ENCODE assay signal across 23 cellular contexts in the genomic region with DNA sequence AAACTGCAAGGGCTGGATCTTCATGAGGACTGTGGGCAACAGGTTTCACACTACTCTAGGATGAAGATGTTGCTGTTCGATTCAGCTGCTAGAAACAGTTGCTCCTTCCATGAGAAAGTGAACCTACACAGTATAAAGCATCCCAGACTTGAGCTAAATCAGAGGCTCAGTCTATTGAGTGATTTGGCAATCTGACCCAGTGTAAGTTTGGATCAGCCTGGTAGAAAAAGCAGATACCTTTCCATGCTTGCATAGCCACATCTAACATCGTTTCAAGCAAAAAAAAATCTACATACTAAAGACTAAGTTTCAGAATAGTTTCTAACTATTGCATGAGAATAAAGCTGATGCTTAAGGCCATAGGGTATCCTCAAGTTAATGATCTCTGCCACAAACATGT. TPM values are rescaled to one million over a fixed set of nuclear protein-coding genes. Genes with fewer than 3 reads are reported as not detected.
DNase-seq lines count a peak whose midpoint lies in the region; ATAC-seq, FAIRE-seq and TF ChIP-seq lines count a peak whose summit lies in the region.
"Had no signal": no experiment of that assay in that cellular context is flagged by ENCODE, and none has a peak within 500 bp of the region (broad histone marks: within the 10 kb centered on the region; RNA-seq: fewer than 3 reads in every experiment).

No MANE protein-coding gene starts in this region.

- no peak for FAIRE-seq in astrocyte (lab: Jason Lieb, UNC)
- FAIRE-seq: D721Med, H54 had no signal

- H4K20me1 ChIP-seq in astrocyte (ENCODE audit: insufficient read depth, low read length), result peaks cover 74% of the 10 kb centered on the region

- no peak for ATAC-seq in heart right ventricle

- H3K9me3 ChIP-seq in cardiac muscle cell (ENCODE audit: low read depth) (no peaks in the 10 kb centered on the region), heart right ventricle (no peaks in the 10 kb centered on the region), astrocyte (ENCODE audit: insufficient read depth, low read depth, low read length) (no peaks in the 10 kb centered on the region)

- peaks cover 14% of the 10 kb centered on the region for H3K4me1 ChIP-seq in cardiac muscle cell (ENCODE audit: low read depth)
- H3K4me1 ChIP-seq in heart right ventricle, result peaks cover 10 to 64% (median 36%) of the 10 kb centered on the region in 9 donors
- peaks cover 22% of the 10 kb centered on the region for H3K4me1 ChIP-seq in astrocyte (ENCODE audit: insufficient read depth, low read length)

- H3K79me2 ChIP-seq in astrocyte (ENCODE audit: insufficient read depth, low read length), result peaks cover 68% of the 10 kb centered on the region

- H2AFZ ChIP-seq in astrocyte (ENCODE audit: low read depth, low read length), result no peak overlapping the region

- no peak for DNase-seq in activated CD4-positive, alpha-beta T cell treated with anti-CD3 and anti-CD28 coated beads, Interleukin-2, amount 10 ng/mL, durations not matched to agents 24 days and 14 days
- no peak for DNase-seq in activated CD4-positive, alpha-beta T cell treated with anti-CD3 and anti-CD28 coated beads, Interleukin-2, amount 50 U/mL, for 4 hours
- DNase-seq in cardiac muscle cell (ENCODE audit: low read depth in 1 of 2, low spot score in 1 of 2), result no peak
- no peak for DNase-seq in heart right ventricle
- DNase-seq in astrocyte (ENCODE audit: low read depth), result no peak
- no peak for DNase-seq in GM10266 (ENCODE audit: extremely low spot score)
- DNase-seq in stimulated activated CD4-positive, alpha-beta T cell treated with anti-CD3 and anti-CD28 coated beads, Interleukin-2, amount 100 ng/mL, for 24 hours, result no peak
- DNase-seq: DMS53; GDM1; Kasumi-1; NCI-H1694; NCI-H2081; NCI-H2171; NCI-H345; NCI-H524; NCI-H774; NK-92 treated with Interleukin-12 subunit alpha and Interleukin-12 subunit beta, amount 100 ng/mL, for 24 hours; SHP77 treated with DMSO at 0.1 percent for 48 hours had no signal

- H3K27ac ChIP-seq in cardiac muscle cell, result peak overlapping the region; percentile 45
- no peak overlapping the region for H3K27ac ChIP-seq in heart right ventricle
- H3K27ac ChIP-seq in astrocyte (ENCODE audit: low read depth, low read length), result no peak overlapping the region
- H3K27ac ChIP-seq: C4-2B, RWPE1 had no signal

- H3K9ac ChIP-seq in astrocyte (ENCODE audit: low read length), result no peak overlapping the region

- peaks cover 45% of the 10 kb centered on the region for H3K36me3 Mint-ChIP-seq in activated CD4-positive, alpha-beta T cell treated with anti-CD3 and anti-CD28 coated beads, Interleukin-2, amount 10 ng/mL, durations not matched to agents 24 days and 14 days (ENCODE audit: low read depth)
- peaks cover 13% of the 10 kb centered on the region for H3K36me3 Mint-ChIP-seq in astrocyte (ENCODE audit: low read depth, unreplicated experiment)

- intact Hi-C loops in activated CD4-positive, alpha-beta T cell treated with anti-CD3 and anti-CD28 coated beads, Interleukin-2, amount 10 ng/mL, durations not matched to agents 24 days and 14 days (cut with micrococcal nuclease), result no loop called here
- intact Hi-C loops in heart right ventricle (cut with DNase I), result no loop called here

- no peak overlapping the region for H3K4me3 Mint-ChIP-seq in activated CD4-positive, alpha-beta T cell treated with anti-CD3 and anti-CD28 coated beads, Interleukin-2, amount 10 ng/mL, durations not matched to agents 24 days and 14 days
- H3K4me3 Mint-ChIP-seq in astrocyte (ENCODE audit: unreplicated experiment), result peak overlapping the region; percentile 20

- H3K27me3 ChIP-seq in cardiac muscle cell (no peaks in the 10 kb centered on the region), heart right ventricle (no peaks in the 10 kb centered on the region), astrocyte (ENCODE audit: insufficient read depth, low read length) (no peaks in the 10 kb centered on the region)

- 70 to 77% methylated on average over 2 of the region's 2 CpGs for WGBS in heart right ventricle, 2 donors

- peaks cover 26% of the 10 kb centered on the region for H3K4me1 Mint-ChIP-seq in activated CD4-positive, alpha-beta T cell treated with anti-CD3 and anti-CD28 coated beads, Interleukin-2, amount 10 ng/mL, durations not matched to agents 24 days and 14 days
- peaks cover 25% of the 10 kb centered on the region for H3K4me1 Mint-ChIP-seq in astrocyte (ENCODE audit: low read depth, unreplicated experiment)

- H3K4me2 ChIP-seq in astrocyte (ENCODE audit: low read length), result no peak overlapping the region

- H3K27me3 Mint-ChIP-seq in activated CD4-positive, alpha-beta T cell treated with anti-CD3 and anti-CD28 coated beads, Interleukin-2, amount 10 ng/mL, durations not matched to agents 24 days and 14 days, result no peaks in the 10 kb centered on the region
- H3K27me3 Mint-ChIP-seq in astrocyte (ENCODE audit: low read depth, unreplicated experiment), result no peaks in the 10 kb centered on the region

- H3K36me3 ChIP-seq in cardiac muscle cell (peaks cover 6% of the 10 kb centered on the region), heart right ventricle (peaks cover 0 to 61% (median 0%) of the 10 kb centered on the region in 9 donors), astrocyte (ENCODE audit: insufficient read depth, low read length) (peaks cover 19% of the 10 kb centered on the region)

- H3K4me3 ChIP-seq in cardiac muscle cell, result no peak overlapping the region
- H3K4me3 ChIP-seq in heart right ventricle, result no peak overlapping the region
- no peak overlapping the region for H3K4me3 ChIP-seq in astrocyte (ENCODE audit: insufficient read depth, low read depth, low read length)

- peaks cover 7% of the 10 kb centered on the region for H3K9me3 Mint-ChIP-seq in activated CD4-positive, alpha-beta T cell treated with anti-CD3 and anti-CD28 coated beads, Interleukin-2, amount 10 ng/mL, durations not matched to agents 24 days and 14 days
- no peaks in the 10 kb centered on the region for H3K9me3 Mint-ChIP-seq in astrocyte (ENCODE audit: unreplicated experiment)

- TF ChIP-seq CTCF in cardiac muscle cell (IDR thresholded peaks at IDR 0.05; ENCODE audit: low read depth, low read length) (no peak), heart right ventricle (IDR thresholded peaks at IDR 0.05) (no peak), astrocyte (IDR thresholded peaks at IDR 0.05; ENCODE audit: insufficient read depth, low read depth, low read length) (no peak), GM10266 (IDR thresholded peaks at IDR 0.05; ENCODE audit: control insufficient read depth, insufficient read depth, low read depth, missing control alignments) (no peak)

- peak overlapping the region; percentile 6 for H3K27ac Mint-ChIP-seq in activated CD4-positive, alpha-beta T cell treated with anti-CD3 and anti-CD28 coated beads, Interleukin-2, amount 10 ng/mL, durations not matched to agents 24 days and 14 days
- H3K27ac Mint-ChIP-seq in astrocyte (ENCODE audit: unreplicated experiment), result no peak overlapping the region

RNA-seq across cellular contexts. Expression of a gene that starts 4.6 kb away (rescaled TPM):
- total RNA-seq in activated CD4-positive, alpha-beta T cell treated with anti-CD3 and anti-CD28 coated beads, Interleukin-2, amount 10 ng/mL, durations not matched to agents 24 days and 14 days, result 13.8 TPM in 2 replicates
- total RNA-seq in cardiac muscle cell, result 1.0 and 23.8 TPM in 2 replicates
- polyA plus RNA-seq in cardiac muscle cell, result 64.7 and 89.3 TPM in 2 replicates
- total RNA-seq in heart right ventricle, result 10 to 100 TPM; 30.2 to 98.0 (median 66.9) TPM
- polyA plus RNA-seq in heart right ventricle, result 100 to 1,000 TPM in 1 of 2 donors, 10 to 100 TPM in 1; 83.5 to 147 TPM
- total RNA-seq in astrocyte, result 22.9 and 26.0 TPM in 2 replicates

RNA-seq across cellular contexts. Expression of a gene that starts 7.4 kb away (rescaled TPM):
- 75.6 and 76.9 TPM in 2 replicates for total RNA-seq in activated CD4-positive, alpha-beta T cell treated with anti-CD3 and anti-CD28 coated beads, Interleukin-2, amount 10 ng/mL, durations not matched to agents 24 days and 14 days
- total RNA-seq in cardiac muscle cell (214 and 233 TPM in 2 replicates), heart right ventricle (100 to 1,000 TPM in 1 of 10 donors, 10 to 100 TPM in 9; 25.1 to 108 (median 44.5) TPM), astrocyte (178 and 189 TPM in 2 replicates)
- polyA plus RNA-seq in cardiac muscle cell (113 and 120 TPM in 2 replicates), heart right ventricle (100 to 1,000 TPM in 1 of 2 donors, 10 to 100 TPM in 1; 95.1 to 138 TPM)

RNA-seq across cellular contexts. Expression of a gene that starts 45.9 kb away (rescaled TPM):
- total RNA-seq in activated CD4-positive, alpha-beta T cell treated with anti-CD3 and anti-CD28 coated beads, Interleukin-2, amount 10 ng/mL, durations not matched to agents 24 days and 14 days, result 0.07 TPM in 1 of 2 replicates, not detected in the other
- total RNA-seq in cardiac muscle cell, result 0.81 and 2.2 TPM in 2 replicates
- polyA plus RNA-seq in cardiac muscle cell, result 0.91 TPM in 1 of 2 replicates, not detected in the other
- 100 to 1,000 TPM in 2 of 10 donors, 10 to 100 TPM in 8; 17.4 to 159 (median 33.2) TPM for total RNA-seq in heart right ventricle
- 100 to 1,000 TPM in 1 of 2 donors, 10 to 100 TPM in 1; 54.1 to 231 TPM for polyA plus RNA-seq in heart right ventricle
- 0.39 TPM in 1 of 2 replicates, not detected in the other for total RNA-seq in astrocyte
- total RNA-seq: MCF 10A had no signal
